Comparison of ENCODE assay signal across 15 cellular contexts in the genomic region with DNA sequence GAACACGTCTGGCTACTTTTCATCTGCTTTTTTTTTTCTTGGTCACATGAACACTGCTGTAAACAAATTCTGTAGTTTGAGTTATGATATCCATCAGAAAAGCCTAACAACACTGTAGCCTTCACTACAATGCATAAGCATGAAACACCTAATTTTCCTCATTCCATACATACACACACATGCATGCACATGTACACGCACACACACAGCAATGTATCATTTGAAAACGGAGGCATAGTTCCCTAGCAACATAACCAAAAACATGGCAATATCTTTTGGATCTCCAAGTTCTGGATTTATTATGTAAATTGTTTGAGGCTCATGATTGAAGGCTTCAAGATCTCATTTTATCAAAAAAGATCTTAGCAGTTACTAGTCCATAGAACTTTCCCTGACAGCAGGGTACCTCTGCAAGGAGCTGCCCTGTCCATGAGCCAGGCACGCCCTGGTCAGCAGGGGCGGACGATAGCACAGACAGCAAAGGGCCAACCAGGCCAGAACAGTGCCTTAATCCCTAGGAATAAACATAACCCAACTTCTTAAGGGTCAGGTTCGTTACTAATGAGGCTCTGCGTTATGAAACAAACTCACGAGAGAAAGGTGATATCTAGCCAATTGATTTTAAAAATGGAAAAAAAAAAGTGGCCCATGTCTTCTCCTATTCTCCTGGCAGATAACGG. TPM values are rescaled to one million over a fixed set of nuclear protein-coding genes. Genes with fewer than 3 reads are reported as not detected.
A peak's percentile ranks its signal among the peaks of the same experiment; 100 is the strongest.
DNase-seq lines count a peak whose midpoint lies in the region; ATAC-seq and TF ChIP-seq lines count a peak whose summit lies in the region.
"Had no signal": no experiment of that assay in that cellular context is flagged by ENCODE, and none has a peak within 500 bp of the region (broad histone marks: within the 10 kb centered on the region; RNA-seq: fewer than 3 reads in every experiment).

No MANE protein-coding gene starts in this region.

- H3K9me3 Mint-ChIP-seq in activated CD4-positive, alpha-beta T cell treated with anti-CD3 and anti-CD28 coated beads, Interleukin-2, amount 10 ng/mL, durations not matched to agents 24 days and 14 days: no peaks in the 10 kb centered on the region
- no peaks in the 10 kb centered on the region for H3K9me3 Mint-ChIP-seq in activated CD8-positive, alpha-beta T cell treated with anti-CD3 and anti-CD28 coated beads for 36 hours
- H3K9me3 Mint-ChIP-seq in memory B cell: no peaks in the 10 kb centered on the region
- H3K9me3 Mint-ChIP-seq: activated B cell treated with CpG ODN at 0.5 μM for 24 hours had no signal

- H3K4me1 Mint-ChIP-seq in activated CD4-positive, alpha-beta T cell treated with anti-CD3 and anti-CD28 coated beads, Interleukin-2, amount 10 ng/mL, durations not matched to agents 24 days and 14 days: peaks cover 70% of the 10 kb centered on the region
- peaks cover 76% of the 10 kb centered on the region for H3K4me1 Mint-ChIP-seq in activated CD8-positive, alpha-beta T cell treated with anti-CD3 and anti-CD28 coated beads for 36 hours (ENCODE audit: low read depth)
- H3K4me1 Mint-ChIP-seq in memory B cell: peaks cover 53% of the 10 kb centered on the region

- intact Hi-C loops in activated CD4-positive, alpha-beta T cell treated with anti-CD3 and anti-CD28 coated beads, Interleukin-2, amount 10 ng/mL, durations not matched to agents 24 days and 14 days (cut with micrococcal nuclease): no loop called here
- intact Hi-C loops in activated CD8-positive, alpha-beta T cell treated with anti-CD3 and anti-CD28 coated beads for 36 hours (cut with micrococcal nuclease): no loop called here
- intact Hi-C loops in testis (cut with DNase I; ENCODE audit: low total_unique reads): loop anchor here (10.0 kb wide), 1 partner anchor 55 kb away; a partner anchor contains a TSS

- H3K36me3 ChIP-seq in testis (ENCODE audit: low read depth, missing control alignments): no peaks in the 10 kb centered on the region
- H3K36me3 ChIP-seq: Peyer's patch had no signal

- H3K4me1 ChIP-seq in testis: peaks cover 42% of the 10 kb centered on the region

- POLR2A ChIA-PET in activated CD8-positive, alpha-beta T cell treated with anti-CD3 and anti-CD28 coated beads for 36 hours (lab: Charles Lee): no interaction called here

- WGBS in testis, 2 donors: 57 to 70% methylated on average over 10 of the region's 10 CpGs

- DNase-seq in activated CD4-positive, alpha-beta T cell treated with anti-CD3 and anti-CD28 coated beads, Interleukin-2, amount 10 ng/mL, durations not matched to agents 24 days and 14 days: no peak
- no peak for DNase-seq in activated CD4-positive, alpha-beta T cell treated with anti-CD3 and anti-CD28 coated beads, Interleukin-2, amount 50 U/mL, for 4 hours
- DNase-seq in activated CD8-positive, alpha-beta T cell treated with anti-CD3 and anti-CD28 coated beads for 36 hours: no peak
- DNase-seq in memory B cell (ENCODE audit: low spot score in 2 of 2) (no peak), testis (peak; percentile 60), HCEC 1CT (no peak)
- no peak for DNase-seq in effector CD4-positive, alpha-beta T cell
- DNase-seq: activated B cell treated with CpG ODN at 0.5 μM for 24 hours; activated CD8-positive, alpha-beta memory T cell treated with anti-CD3 and anti-CD28 coated beads, Interleukin-2, amount 50 U/mL, for 48 hours; Peyer's patch; stimulated activated CD4-positive, alpha-beta T cell treated with anti-CD3 and anti-CD28 coated beads, Interleukin-2, amount 100 ng/mL, for 24 hours; stimulated activated CD8-positive, alpha-beta memory T cell treated with anti-CD3 and anti-CD28 coated beads, Interleukin-4, amount 100 ng/mL, for 48 hours; SW 1271 had no signal

- H3K27ac ChIP-seq in testis: peak overlapping the region; percentile 81 to 89

- no peaks in the 10 kb centered on the region for H3K9me3 ChIP-seq in testis
- H3K9me3 ChIP-seq: Peyer's patch had no signal

- no peak overlapping the region for H3K4me3 Mint-ChIP-seq in activated CD4-positive, alpha-beta T cell treated with anti-CD3 and anti-CD28 coated beads, Interleukin-2, amount 10 ng/mL, durations not matched to agents 24 days and 14 days
- no peak overlapping the region for H3K4me3 Mint-ChIP-seq in activated CD8-positive, alpha-beta T cell treated with anti-CD3 and anti-CD28 coated beads for 36 hours
- no peak overlapping the region for H3K4me3 Mint-ChIP-seq in memory B cell
- H3K4me3 Mint-ChIP-seq: activated B cell treated with CpG ODN at 0.5 μM for 24 hours had no signal

- TF ChIP-seq POLR2A in testis (IDR thresholded peaks at IDR 0.05): no peak

- H3K4me3 ChIP-seq in testis: no peak overlapping the region
- H3K4me3 ChIP-seq: coronary artery, Peyer's patch had no signal

- ATAC-seq in activated CD8-positive, alpha-beta T cell treated with anti-CD3 and anti-CD28 coated beads for 36 hours: no peak
- no peak for ATAC-seq in memory B cell (ENCODE audit: low read depth)
- no peak for ATAC-seq in HG03439 (IDR thresholded peaks at IDR 0.05; ENCODE audit: unreplicated experiment)

- peak overlapping the region; percentile 8 for H3K27ac Mint-ChIP-seq in activated CD4-positive, alpha-beta T cell treated with anti-CD3 and anti-CD28 coated beads, Interleukin-2, amount 10 ng/mL, durations not matched to agents 24 days and 14 days
- peak overlapping the region; percentile 32 for H3K27ac Mint-ChIP-seq in activated CD8-positive, alpha-beta T cell treated with anti-CD3 and anti-CD28 coated beads for 36 hours
- H3K27ac Mint-ChIP-seq in memory B cell: peak overlapping the region; percentile 70

- H3K27me3 ChIP-seq in testis: no peaks in the 10 kb centered on the region
- H3K27me3 ChIP-seq: Peyer's patch had no signal

- peaks cover 64% of the 10 kb centered on the region for H3K36me3 Mint-ChIP-seq in activated CD4-positive, alpha-beta T cell treated with anti-CD3 and anti-CD28 coated beads, Interleukin-2, amount 10 ng/mL, durations not matched to agents 24 days and 14 days (ENCODE audit: low read depth)
- H3K36me3 Mint-ChIP-seq in activated CD8-positive, alpha-beta T cell treated with anti-CD3 and anti-CD28 coated beads for 36 hours (ENCODE audit: low read depth): peaks cover 78% of the 10 kb centered on the region
- H3K36me3 Mint-ChIP-seq in memory B cell: peaks cover 27% of the 10 kb centered on the region

- no peaks in the 10 kb centered on the region for H3K27me3 Mint-ChIP-seq in activated CD4-positive, alpha-beta T cell treated with anti-CD3 and anti-CD28 coated beads, Interleukin-2, amount 10 ng/mL, durations not matched to agents 24 days and 14 days
- no peaks in the 10 kb centered on the region for H3K27me3 Mint-ChIP-seq in activated CD8-positive, alpha-beta T cell treated with anti-CD3 and anti-CD28 coated beads for 36 hours
- no peaks in the 10 kb centered on the region for H3K27me3 Mint-ChIP-seq in memory B cell
- H3K27me3 Mint-ChIP-seq: activated B cell treated with CpG ODN at 0.5 μM for 24 hours had no signal

- no peak for TF ChIP-seq CTCF in activated CD8-positive, alpha-beta T cell treated with anti-CD3 and anti-CD28 coated beads for 36 hours (IDR thresholded peaks at IDR 0.05)
- no peak for TF ChIP-seq CTCF in testis (IDR thresholded peaks at IDR 0.05)

- CTCF ChIA-PET in activated CD8-positive, alpha-beta T cell treated with anti-CD3 and anti-CD28 coated beads for 36 hours (lab: Charles Lee): no interaction called here

RNA-seq across cellular contexts. Expression of a gene that starts 59.4 kb away (rescaled TPM):
- 80.5 and 81.3 TPM in 2 replicates for total RNA-seq in activated CD4-positive, alpha-beta T cell treated with anti-CD3 and anti-CD28 coated beads, Interleukin-2, amount 10 ng/mL, durations not matched to agents 24 days and 14 days
- total RNA-seq in activated CD8-positive, alpha-beta T cell treated with anti-CD3 and anti-CD28 coated beads for 36 hours: 100 to 1,000 TPM; 104 to 107 TPM
- total RNA-seq in testis: 10 to 100 TPM; 16.0 to 20.8 TPM
- polyA plus RNA-seq in testis (ENCODE audit: insufficient read depth, low read depth, low replicate concordance): 6.3 TPM

Comparison
In these comparisons a context has a peak if more than half of its experiments do, and no peak if none do; other contexts are left out.
1. H3K27ac Mint-ChIP-seq: peak in every context shown above with its lines; median percentile 70 in memory B cell; 32 in activated CD8-positive, alpha-beta T cell treated with anti-CD3 and anti-CD28 coated beads for 36 hours; 8 in activated CD4-positive, alpha-beta T cell treated with anti-CD3 and anti-CD28 coated beads, Interleukin-2, amount 10 ng/mL, durations not matched to agents 24 days and 14 days.